In the genomic region with DNA sequence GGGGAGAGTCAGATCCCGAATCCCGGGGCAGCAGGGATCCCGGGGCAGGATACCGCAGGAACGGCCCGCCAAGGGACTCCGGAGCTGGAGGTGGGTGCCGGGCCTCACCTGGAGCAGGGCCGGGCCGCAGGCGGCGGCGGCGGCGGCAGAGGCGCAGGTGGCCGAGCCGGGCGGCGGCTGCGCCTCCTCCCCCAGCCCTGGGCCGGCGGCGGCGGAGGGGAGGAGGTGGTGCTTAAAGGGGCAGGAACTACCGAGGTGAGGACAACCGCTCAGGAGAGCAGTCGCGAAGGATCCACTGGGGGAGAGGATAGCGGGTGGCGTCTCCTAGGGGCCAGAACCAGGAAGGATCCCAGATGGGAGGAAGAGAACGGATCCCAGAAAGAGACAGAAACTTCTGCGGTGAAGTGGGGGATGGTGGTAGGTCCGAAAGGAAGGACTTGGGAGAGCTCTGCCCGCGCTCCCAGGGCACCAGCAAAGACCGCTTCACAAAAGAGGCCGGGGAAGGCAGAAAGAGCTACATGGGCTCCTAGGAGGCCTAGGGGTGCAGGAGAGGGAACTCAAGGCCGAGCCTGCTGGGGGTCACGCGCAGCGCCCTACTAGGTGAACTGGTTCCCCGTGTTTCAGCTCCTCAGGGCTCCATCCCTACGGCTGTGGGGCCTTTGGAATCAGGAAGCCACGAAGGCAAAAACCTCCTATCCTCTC, we compare ENCODE assay signal across 8 cellular contexts. TPM values are rescaled to one million over a fixed set of nuclear protein-coding genes. Genes with fewer than 3 reads are reported as not detected.
DNase-seq lines count a peak whose midpoint lies in the region; ATAC-seq and TF ChIP-seq lines count a peak whose summit lies in the region.

No MANE protein-coding gene starts in this region.

- H3K4me2 ChIP-seq in neural cell (ENCODE audit: low read length), result peak overlapping the region; percentile 68

- H3K9me2 ChIP-seq in neural cell (ENCODE audit: insufficient read depth, low read length), result no peaks in the 10 kb centered on the region

- ATAC-seq in GM21447 (IDR thresholded peaks at IDR 0.05; ENCODE audit: unreplicated experiment) (peak; percentile 29), foreskin keratinocyte (peak; percentile 66), upper lobe of left lung (ENCODE audit: low FRiP score in 2 of 2) (peak; percentile 40 to 52)

- peaks cover 8% of the 10 kb centered on the region for H3K79me2 ChIP-seq in neural cell (replicated peaks; ENCODE audit: insufficient read depth, low read length)

- peaks cover 5% of the 10 kb centered on the region for H3K4me1 ChIP-seq in foreskin keratinocyte
- H3K4me1 ChIP-seq in upper lobe of left lung, result peaks cover 46 to 63% (median 50%) of the 10 kb centered on the region in 4 donors

- TF ChIP-seq POLR2A in Raji (IDR thresholded peaks at IDR 0.05; ENCODE audit: insufficient read depth, low read depth, low read length) (peak; percentile 50), upper lobe of left lung (IDR thresholded peaks at IDR 0.05) (peak in 3 of 4 donors; percentile 20 to 73 (median 64))

- peak overlapping the region; percentile 45 for H2AFZ ChIP-seq in neural cell (ENCODE audit: low read depth, low read length)

- H3K27ac ChIP-seq in foreskin keratinocyte (peak overlapping the region; percentile 83), neural cell (ENCODE audit: low read length) (peak overlapping the region; percentile 18), upper lobe of left lung (peak overlapping the region; percentile 86 to 99 (median 94))

- H3K27me3 ChIP-seq in foreskin keratinocyte (no peaks in the 10 kb centered on the region), neural cell (ENCODE audit: insufficient read depth, low read depth, low read length) (no peaks in the 10 kb centered on the region), upper lobe of left lung (no peaks in the 10 kb centered on the region)

- peak; percentile 11 for TF ChIP-seq EP300 in neural cell (conservative IDR thresholded peaks at IDR 0.05; ENCODE audit: poor library complexity, severe bottlenecking)
- no peak for TF ChIP-seq EP300 in upper lobe of left lung (IDR thresholded peaks at IDR 0.05)

- DNase-seq in COLO668 (lab: John Stamatoyannopoulos, UW; ENCODE audit: unreplicated experiment) (peak; percentile 83), M059J (ENCODE audit: low read depth) (peak; percentile 91), foreskin keratinocyte (peak; percentile 83 to 90), upper lobe of left lung (peak; percentile 85 to 93)
- peak; percentile 71 for DNase-seq in activated naive CD4-positive, alpha-beta T cell treated with Interleukin-2 at 50 U/mL for 16 hours

- WGBS in upper lobe of left lung, 2 donors, result 0 to 1% methylated on average over 19 to 29 of the region's 45 CpGs

- H3F3A ChIP-seq in neural cell (ENCODE audit: insufficient read depth, low read length, poor library complexity, severe bottlenecking), result peaks cover 9% of the 10 kb centered on the region

- H3K9me3 ChIP-seq in neural cell (ENCODE audit: low read length) (no peaks in the 10 kb centered on the region), upper lobe of left lung (no peaks in the 10 kb centered on the region)

- H3K9ac ChIP-seq in neural cell (ENCODE audit: low read length), result peak overlapping the region; percentile 77

- H3K36me3 ChIP-seq in neural cell (ENCODE audit: insufficient read depth, low read length) (no peaks in the 10 kb centered on the region), upper lobe of left lung (peaks cover 23 to 28% (median 26%) of the 10 kb centered on the region in 4 donors)

- H3K4me3 ChIP-seq in neural cell (ENCODE audit: low read length) (peak overlapping the region; percentile 71), upper lobe of left lung (peak overlapping the region; percentile 75 to 83 (median 80))

- TF ChIP-seq CTCF in foreskin keratinocyte (conservative IDR thresholded peaks at IDR 0.05) (peak; percentile 83), neural cell (IDR thresholded peaks at IDR 0.05; ENCODE audit: poor library complexity, severe bottlenecking) (peak; percentile 67), upper lobe of left lung (IDR thresholded peaks at IDR 0.05) (peak in 4 of 6 experiments; percentile 33 to 53 (median 37))

- H4K20me1 ChIP-seq in neural cell (ENCODE audit: insufficient read depth), result no peaks in the 10 kb centered on the region

- peak; percentile 39 for TF ChIP-seq RAD21 in neural cell (conservative IDR thresholded peaks at IDR 0.05)

TF ChIP-seq in neural cell, 6 proteins besides CTCF, POLR2A, EP300 and RAD21:
- peak; percentile 44 for TF ChIP-seq MXI1 (conservative IDR thresholded peaks at IDR 0.05; ENCODE audit: poor library complexity, severe bottlenecking)
- no peak for TF ChIP-seq EZH2 (IDR thresholded peaks at IDR 0.05; ENCODE audit: borderline replicate concordance, insufficient read depth, low read length, poor library complexity, severe bottlenecking)
- TF ChIP-seq TAF1 (IDR thresholded peaks at IDR 0.05; ENCODE audit: low read depth), result no peak
- TF ChIP-seq, protein P1, sequence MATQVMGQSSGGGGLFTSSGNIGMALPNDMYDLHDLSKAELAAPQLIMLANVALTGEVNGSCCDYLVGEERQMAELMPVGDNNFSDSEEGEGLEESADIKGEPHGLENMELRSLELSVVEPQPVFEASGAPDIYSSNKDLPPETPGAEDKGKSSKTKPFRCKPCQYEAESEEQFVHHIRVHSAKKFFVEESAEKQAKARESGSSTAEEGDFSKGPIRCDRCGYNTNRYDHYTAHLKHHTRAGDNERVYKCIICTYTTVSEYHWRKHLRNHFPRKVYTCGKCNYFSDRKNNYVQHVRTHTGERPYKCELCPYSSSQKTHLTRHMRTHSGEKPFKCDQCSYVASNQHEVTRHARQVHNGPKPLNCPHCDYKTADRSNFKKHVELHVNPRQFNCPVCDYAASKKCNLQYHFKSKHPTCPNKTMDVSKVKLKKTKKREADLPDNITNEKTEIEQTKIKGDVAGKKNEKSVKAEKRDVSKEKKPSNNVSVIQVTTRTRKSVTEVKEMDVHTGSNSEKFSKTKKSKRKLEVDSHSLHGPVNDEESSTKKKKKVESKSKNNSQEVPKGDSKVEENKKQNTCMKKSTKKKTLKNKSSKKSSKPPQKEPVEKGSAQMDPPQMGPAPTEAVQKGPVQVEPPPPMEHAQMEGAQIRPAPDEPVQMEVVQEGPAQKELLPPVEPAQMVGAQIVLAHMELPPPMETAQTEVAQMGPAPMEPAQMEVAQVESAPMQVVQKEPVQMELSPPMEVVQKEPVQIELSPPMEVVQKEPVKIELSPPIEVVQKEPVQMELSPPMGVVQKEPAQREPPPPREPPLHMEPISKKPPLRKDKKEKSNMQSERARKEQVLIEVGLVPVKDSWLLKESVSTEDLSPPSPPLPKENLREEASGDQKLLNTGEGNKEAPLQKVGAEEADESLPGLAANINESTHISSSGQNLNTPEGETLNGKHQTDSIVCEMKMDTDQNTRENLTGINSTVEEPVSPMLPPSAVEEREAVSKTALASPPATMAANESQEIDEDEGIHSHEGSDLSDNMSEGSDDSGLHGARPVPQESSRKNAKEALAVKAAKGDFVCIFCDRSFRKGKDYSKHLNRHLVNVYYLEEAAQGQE (IDR thresholded peaks at IDR 0.05; ENCODE audit: borderline replicate concordance), result no peak
- peak; percentile 46 for TF ChIP-seq POLR2AphosphoS5 (IDR thresholded peaks at IDR 0.05)
- TF ChIP-seq SMC3 (conservative IDR thresholded peaks at IDR 0.05; ENCODE audit: poor library complexity), result peak; percentile 31

RNA-seq across cellular contexts. Expression of a gene that starts 4.9 kb away (rescaled TPM):
- total RNA-seq in M059J (2014; rRNA removed; shearing (Covaris generic)), result 24.0 and 29.0 TPM in 2 replicates
- total RNA-seq in foreskin keratinocyte (55.6 and 59.3 TPM in 2 replicates), upper lobe of left lung (100 to 1,000 TPM in 2 of 6 donors, 10 to 100 TPM in 4; 74.5 to 245 (median 95.5) TPM)
- polyA plus RNA-seq in foreskin keratinocyte (10.6 and 13.4 TPM in 2 replicates), neural cell (11.6 and 13.8 TPM in 2 replicates)
- polyA minus RNA-seq in neural cell, result 24.1 and 38.2 TPM in 2 replicates

RNA-seq across cellular contexts. Expression of a gene that starts 10.8 kb away (rescaled TPM):
- 559 and 577 TPM in 2 replicates for total RNA-seq in M059J (2014; rRNA removed; shearing (Covaris generic))
- total RNA-seq in foreskin keratinocyte, result 657 and 723 TPM in 2 replicates
- polyA plus RNA-seq in foreskin keratinocyte, result 574 and 700 TPM in 2 replicates
- 559 and 611 TPM in 2 replicates for polyA plus RNA-seq in neural cell
- 436 and 443 TPM in 2 replicates for polyA minus RNA-seq in neural cell
- 100 to 1,000 TPM; 245 to 404 (median 317) TPM for total RNA-seq in upper lobe of left lung

RNA-seq across cellular contexts. Expression of a gene that starts 53.1 kb away (rescaled TPM):
- total RNA-seq in M059J (2014; rRNA removed; shearing (Covaris generic)), result 112 and 181 TPM in 2 replicates
- total RNA-seq in foreskin keratinocyte (263 and 298 TPM in 2 replicates), upper lobe of left lung (100 to 1,000 TPM in 3 of 6 donors, 10 to 100 TPM in 3; 41.9 to 156 (median 105) TPM)
- polyA plus RNA-seq in foreskin keratinocyte (265 and 316 TPM in 2 replicates), neural cell (104 and 109 TPM in 2 replicates)
- polyA minus RNA-seq in neural cell, result 71.8 and 86.8 TPM in 2 replicates

Comparison
In these comparisons a context has a peak if more than half of its experiments do, and no peak if none do; other contexts are left out.
1. Peak in every context shown above with its lines: DNase-seq, ATAC-seq, H3K4me3 ChIP-seq and H3K27ac ChIP-seq.
2. H3K27ac ChIP-seq: peak in every context shown above with its lines; median percentile 94 in upper lobe of left lung; 83 in foreskin keratinocyte; 18 in neural cell.